In genomic region chr19:52138614-52139290, GRCh38 we compare ENCODE assay signal across 1 cellular context.
TF ChIP-seq lines count a peak whose summit lies in the region.

No MANE protein-coding gene starts in this region.

TF ChIP-seq in WTC11, 78 proteins besides CTCF, POLR2A, EP300 and RAD21 (continued from another document):
- TF ChIP-seq CREB1 (CRISPR knock-in tag; IDR thresholded peaks at IDR 0.05) (no peak), GABPB1 (CRISPR knock-in tag; IDR thresholded peaks at IDR 0.05) (no peak)
